22 cellular contexts compared by ENCODE assay signal in the genomic region with DNA sequence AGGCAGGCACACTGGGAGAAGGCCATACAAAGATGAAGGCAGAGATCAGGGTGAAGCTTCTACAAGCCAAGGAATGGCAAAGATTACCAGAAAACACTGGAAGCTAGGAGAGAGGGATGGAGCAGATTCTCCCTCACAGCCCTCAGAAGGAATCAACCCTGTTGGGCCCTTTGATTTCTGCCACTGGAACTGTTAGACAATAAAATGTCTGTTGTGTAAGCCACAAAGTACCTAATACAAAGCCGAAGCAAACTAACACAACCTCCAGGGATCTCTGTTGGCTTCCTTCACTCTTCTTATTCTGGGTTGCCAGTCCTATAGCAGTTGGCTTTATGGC. TPM values are rescaled to one million over a fixed set of nuclear protein-coding genes. Genes with fewer than 3 reads are reported as not detected.
DNase-seq lines count a peak whose midpoint lies in the region; ATAC-seq, FAIRE-seq and TF ChIP-seq lines count a peak whose summit lies in the region.
"Had no signal": no experiment of that assay in that cellular context is flagged by ENCODE, and none has a peak within 500 bp of the region (broad histone marks: within the 10 kb centered on the region; RNA-seq: fewer than 3 reads in every experiment).

No MANE protein-coding gene starts in this region.

- H2AFZ ChIP-seq in H1 (ENCODE audit: low read length), result no peak overlapping the region
- H2AFZ ChIP-seq: GM23248 had no signal

- no peak overlapping the region for H3K14ac ChIP-seq in H1 (ENCODE audit: insufficient read length)

- H3K36me3 ChIP-seq in Caco-2 (ENCODE audit: control insufficient read depth, insufficient read depth, low read length) (no peaks in the 10 kb centered on the region), H1 (ENCODE audit: control insufficient read depth in 2 of 4, insufficient read depth in 4 of 4, low read length in 3 of 4) (peaks cover 0 to 2% (median 0%) of the 10 kb centered on the region in 4 experiments; a peak in 1 of 8 replicates), muscle layer of colon (ENCODE audit: insufficient read depth, low read length) (no peaks in the 10 kb centered on the region), testis (ENCODE audit: low read depth, missing control alignments) (no peaks in the 10 kb centered on the region)

- H3K27me3 Mint-ChIP-seq in Caco-2 (ENCODE audit: insufficient read depth, unreplicated experiment), result no peaks in the 10 kb centered on the region

- TF ChIP-seq EP300 in H1 (IDR thresholded peaks at IDR 0.05; ENCODE audit: borderline replicate concordance in 1 of 2, low read depth in 2 of 2, low read length in 2 of 2), result no peak

- TF ChIP-seq RAD21 in H1 (IDR thresholded peaks at IDR 0.05 in 1 of 2, conservative IDR thresholded peaks at IDR 0.05 in 1 of 2; ENCODE audit: low read depth in 2 of 2, low read length in 2 of 2), result no peak

- intact Hi-C loops in Caco-2 (cut with micrococcal nuclease; ENCODE audit: unreplicated experiment) (loop anchor here (1.0 kb wide), 1 partner anchor 35 kb away; no protein-coding TSS in a partner anchor), testis (cut with DNase I; ENCODE audit: low total_unique reads) (no loop called here)

- no peaks in the 10 kb centered on the region for H3K36me3 Mint-ChIP-seq in Caco-2 (ENCODE audit: insufficient read depth, unreplicated experiment)

- no peak for TF ChIP-seq POLR2A in H1 (IDR thresholded peaks at IDR 0.05; ENCODE audit: control extremely low read depth in 1 of 2, low read depth in 2 of 2, low read length in 2 of 2)
- no peak for TF ChIP-seq POLR2A in testis (IDR thresholded peaks at IDR 0.05)

- H3K9me3 Mint-ChIP-seq in Caco-2 (ENCODE audit: unreplicated experiment), result no peaks in the 10 kb centered on the region
- H3K9me3 Mint-ChIP-seq: CD4-positive, alpha-beta T cell had no signal

- H3K4me3 ChIP-seq in Caco-2 (ENCODE audit: low read depth, low read length), result no peak overlapping the region
- H3K4me3 ChIP-seq in H1 (ENCODE audit: extremely low read depth in 1 of 4, insufficient read depth in 2 of 4, low read depth in 3 of 4, low read length in 4 of 4), result no peak overlapping the region
- peak overlapping the region in 1 of 2 donors; percentile 14 for H3K4me3 ChIP-seq in muscle layer of colon (ENCODE audit: low read depth in 1 of 2, low read length in 2 of 2)
- H3K4me3 ChIP-seq in testis, result no peak overlapping the region
- H3K4me3 ChIP-seq: GM23248 had no signal

- no peak overlapping the region for H2BK5ac ChIP-seq in H1 (ENCODE audit: low read depth, low read length)

- H3K79me1 ChIP-seq in H1 (ENCODE audit: low read depth, low read length), result no peaks in the 10 kb centered on the region

- ATAC-seq in GM21528 (IDR thresholded peaks at IDR 0.05; ENCODE audit: low FRiP score, unreplicated experiment), result no peak

- no peak overlapping the region for H3K23ac ChIP-seq in H1 (ENCODE audit: insufficient read length)

- DNase-seq in Caco-2 (no peak), H1 (ENCODE audit: low read depth in 1 of 2, low spot score in 2 of 2) (no peak), testis (no peak), superior temporal gyrus (ENCODE audit: extremely low spot score) (no peak), urothelium cell line (ENCODE audit: low spot score) (no peak)
- DNase-seq: ACHN; AML-193; Calu3; CD4-positive, alpha-beta T cell; DMS79; GM23248; KG1; NCI-H1048; NCI-H1436 treated with DMSO at 0.1 percent for 48 hours; NCI-H2029 treated with DMSO at 0.1 percent for 48 hours; NCI-H2171 treated with DMSO at 0.1 percent for 48 hours; NCI-H748 treated with DMSO at 0.1 percent for 48 hours had no signal

- no peak overlapping the region for H2BK15ac ChIP-seq in H1 (ENCODE audit: low read length)

- H3K56ac ChIP-seq in H1 (replicated peaks; ENCODE audit: insufficient read length, low read depth, low read length), result no peak overlapping the region

- no peak overlapping the region for H3K27ac ChIP-seq in H1 (ENCODE audit: low read depth, low read length)
- H3K27ac ChIP-seq in muscle layer of colon (ENCODE audit: low read depth, low read length), result peak overlapping the region; percentile 55
- peak overlapping the region; percentile 69 to 75 for H3K27ac ChIP-seq in testis
- H3K27ac ChIP-seq: GM23248 had no signal

- WGBS in H1 (ENCODE audit: extremely low coverage in 1 of 2, insufficient coverage in 1 of 2, insufficient read length in 1 of 2, insufficient replicate concordance in 2 of 2, low coverage in 1 of 2, low lambda C conversion rate in 2 of 2, missing lambda C conversion rate in 1 of 2), 2 experiments, result 72% methylated on average over 1 of the region's 1 CpG; no CpG with 5 or more reads in 1 of the 2 experiments
- WGBS in testis, 2 donors, result 64 to 67% methylated on average over 1 of the region's 1 CpG

- FAIRE-seq in H1 (lab: Jason Lieb, UNC), result no peak
- no peak for FAIRE-seq in urothelium cell line (lab: Jason Lieb, UNC)

- H4K20me1 ChIP-seq in H1 (replicated peaks in 1 of 2; ENCODE audit: control insufficient read depth in 1 of 2, insufficient read depth in 2 of 2, low read length in 2 of 2), result no peaks in the 10 kb centered on the region

- H3K4me1 ChIP-seq in Caco-2, result peaks cover 29% of the 10 kb centered on the region
- peaks cover 0 to 10% (median 3%) of the 10 kb centered on the region in 4 experiments; a peak in 4 of 7 replicates for H3K4me1 ChIP-seq in H1 (replicated peaks in 1 of 4; ENCODE audit: control insufficient read depth in 3 of 4, insufficient read depth in 4 of 4, low read length in 3 of 4)
- H3K4me1 ChIP-seq in muscle layer of colon (ENCODE audit: insufficient read depth, low read length), result peaks cover 37% of the 10 kb centered on the region
- H3K4me1 ChIP-seq in testis, result peaks cover 18% of the 10 kb centered on the region

- 0 out of 2 replicates have a peak overlapping the region, but pooled peaks have one; percentile 88 for H2BK20ac ChIP-seq in H1 (ENCODE audit: low read length)

- H4K91ac ChIP-seq in H1 (replicated peaks; ENCODE audit: insufficient read length, low read length), result no peak overlapping the region

- H3K4me2 ChIP-seq in H1 (ENCODE audit: insufficient read depth in 1 of 2, low read depth in 2 of 2, low read length in 2 of 2), result no peak overlapping the region

- no peak overlapping the region for H2BK120ac ChIP-seq in H1 (replicated peaks; ENCODE audit: low read depth, low read length)

- BruUV-seq in Caco-2 (replicated peaks; lab: Mats Ljungman, UMichigan), result no TSS peak

- H3K9ac ChIP-seq in H1 (replicated peaks in 1 of 4; ENCODE audit: extremely low read depth in 1 of 4, low read depth in 3 of 4, low read length in 3 of 4) (no peak overlapping the region), muscle layer of colon (ENCODE audit: low read length) (no peak overlapping the region)
- H3K9ac ChIP-seq: GM23248 had no signal

- no peak for TF ChIP-seq CTCF in Caco-2 (IDR thresholded peaks at IDR 0.05; ENCODE audit: insufficient read depth in 1 of 2, low read depth in 1 of 2, low read length in 1 of 2, severe bottlenecking in 1 of 2, unreplicated experiment in 1 of 2)
- TF ChIP-seq CTCF in H1 (IDR thresholded peaks at IDR 0.05; ENCODE audit: control extremely low read depth in 1 of 3, insufficient read depth in 1 of 3, low read depth in 1 of 3, low read length in 3 of 3), result no peak
- no peak for TF ChIP-seq CTCF in testis (IDR thresholded peaks at IDR 0.05)

- H3K79me2 ChIP-seq in H1 (ENCODE audit: control insufficient read depth in 1 of 2, insufficient read depth in 2 of 2, low read length in 2 of 2), result no peaks in the 10 kb centered on the region

- H3K4ac ChIP-seq in H1 (replicated peaks; ENCODE audit: insufficient read length, low read depth, low read length), result no peak overlapping the region

- H3K27ac Mint-ChIP-seq in Caco-2 (ENCODE audit: unreplicated experiment), result peak overlapping the region; percentile 65
- H3K27ac Mint-ChIP-seq: CD4-positive, alpha-beta T cell had no signal

- no peaks in the 10 kb centered on the region for H3K9me3 ChIP-seq in Caco-2
- peaks cover 0 to 7% of the 10 kb centered on the region in 2 experiments; a peak in 1 of 4 replicates for H3K9me3 ChIP-seq in H1 (ENCODE audit: insufficient read depth in 2 of 2, low read depth in 1 of 2, low read length in 1 of 2)
- H3K9me3 ChIP-seq in muscle layer of colon (ENCODE audit: low read length), result no peaks in the 10 kb centered on the region
- no peaks in the 10 kb centered on the region for H3K9me3 ChIP-seq in testis

- POLR2A ChIA-PET in Caco-2 (lab: Charles Lee), result no interaction called here
- POLR2A ChIA-PET in H1 (lab: Charles Lee; ENCODE audit: partially characterized antibody), result no interaction called here

- CTCF ChIA-PET in Caco-2 (lab: Charles Lee) (interaction anchor here (1.0 kb wide), 1 partner anchor 35 kb away, joined by 3 read pairs; no protein-coding TSS in a partner anchor), H1 (lab: Charles Lee; ENCODE audit: partially characterized antibody) (interaction anchor here (3.3 kb wide), 1 partner anchor 171 kb away, joined by 15 read pairs; no protein-coding TSS in a partner anchor)

- no peaks in the 10 kb centered on the region for H3K27me3 ChIP-seq in Caco-2 (replicated peaks; ENCODE audit: control insufficient read depth, insufficient read depth, low read length)
- H3K27me3 ChIP-seq in H1 (replicated peaks in 1 of 4; ENCODE audit: control insufficient read depth in 3 of 4, extremely low read depth in 1 of 4, insufficient read depth in 3 of 4, low read length in 3 of 4), result no peaks in the 10 kb centered on the region
- H3K27me3 ChIP-seq in muscle layer of colon (ENCODE audit: control insufficient read depth in 1 of 2, insufficient read depth in 2 of 2, low read length in 2 of 2), result no peaks in the 10 kb centered on the region
- H3K27me3 ChIP-seq in testis, result no peaks in the 10 kb centered on the region

- no peak overlapping the region for H4K5ac ChIP-seq in H1 (ENCODE audit: insufficient read length, low read depth, low read length)

- no peak overlapping the region for H3K18ac ChIP-seq in H1 (ENCODE audit: extremely low read depth, low read length)

- no peak overlapping the region for H4K8ac ChIP-seq in H1 (ENCODE audit: extremely low read depth, insufficient read depth, low read length)

- no peaks in the 10 kb centered on the region for H3K23me2 ChIP-seq in H1 (ENCODE audit: low read depth, low read length)

- H2AK5ac ChIP-seq in H1 (ENCODE audit: low read depth, low read length), result no peak overlapping the region

- peak overlapping the region; percentile 59 for H3K4me3 Mint-ChIP-seq in Caco-2 (ENCODE audit: unreplicated experiment)
- H3K4me3 Mint-ChIP-seq: CD4-positive, alpha-beta T cell had no signal

- H2BK12ac ChIP-seq in H1 (ENCODE audit: low read depth, low read length), result peak overlapping the region; percentile 13; the same call in 1 of the 2 replicates

- peaks cover 33% of the 10 kb centered on the region for H3K4me1 Mint-ChIP-seq in Caco-2 (ENCODE audit: low read depth, unreplicated experiment)

RNA-seq across cellular contexts. Expression of a gene that starts 1.7 kb away (rescaled TPM):
- total RNA-seq in Caco-2 (2022) (9.2 and 13.0 TPM in 2 replicates), testis (1 to 10 TPM; 7.1 to 8.3 TPM)
- 0.69 and 1.0 TPM in 2 replicates for total RNA-seq in H1 (2021; fragmentation: NEBNext Ultra II Directional; extraction: Animal tissue kit (Norgen Biotek cat#: 25700))
- polyA plus RNA-seq in H1 (2011; rRNA removed) (2.1 and 3.7 TPM in 2 replicates), testis (ENCODE audit: insufficient read depth, low read depth, low replicate concordance) (60.8 TPM)
- polyA plus RNA-seq in H1 (2011; cell fraction: cytosol; rRNA removed), result 3.3 TPM
- polyA plus RNA-seq in H1 (2011; cell fraction: nucleus; rRNA removed), result 1.5 TPM
- 1.1 to 2.0 TPM (median 1.6 TPM) in 4 replicates for polyA plus RNA-seq in H1 (2012, experiment 1 of 2)
- 3.6 TPM for polyA plus RNA-seq in H1 (2012, experiment 2 of 2)
- 0.75 TPM for polyA plus RNA-seq in H1 (2013, experiment 1 of 2)
- polyA plus RNA-seq in H1 (2013, experiment 2 of 2), result 1.2 TPM
- polyA minus RNA-seq in H1 (2011; rRNA and poly(A)+ RNA removed), result 1.5 and 1.9 TPM in 2 replicates
- polyA minus RNA-seq in H1 (2011; cell fraction: cytosol; rRNA and poly(A)+ RNA removed), result 1.5 TPM
- not detected for polyA minus RNA-seq in H1 (2011; cell fraction: nucleus; rRNA and poly(A)+ RNA removed)
- total RNA-seq: Calu3; CD4-positive, alpha-beta T cell; GM23248; M059J; NCI-H460; RPMI7951 had no signal

RNA-seq across cellular contexts. Expression of a gene that starts 57.7 kb away (rescaled TPM):
- total RNA-seq in Caco-2 (2022), result 0.41 TPM in 1 of 2 replicates, not detected in the other
- not detected in 2 replicates for total RNA-seq in H1 (2021; fragmentation: NEBNext Ultra II Directional; extraction: Animal tissue kit (Norgen Biotek cat#: 25700))
- not detected in 2 replicates for polyA plus RNA-seq in H1 (2011; rRNA removed)
- polyA plus RNA-seq in H1 (2011; cell fraction: cytosol; rRNA removed), result not detected
- polyA plus RNA-seq in H1 (2011; cell fraction: nucleus; rRNA removed), result not detected
- not detected in 4 replicates for polyA plus RNA-seq in H1 (2012, experiment 1 of 2)
- not detected for polyA plus RNA-seq in H1 (2012, experiment 2 of 2)
- not detected for polyA plus RNA-seq in H1 (2013, experiment 1 of 2)
- polyA plus RNA-seq in H1 (2013, experiment 2 of 2), result not detected
- not detected in 2 replicates for polyA minus RNA-seq in H1 (2011; rRNA and poly(A)+ RNA removed)
- polyA minus RNA-seq in H1 (2011; cell fraction: cytosol; rRNA and poly(A)+ RNA removed), result not detected
- polyA minus RNA-seq in H1 (2011; cell fraction: nucleus; rRNA and poly(A)+ RNA removed), result not detected
- not detected for total RNA-seq in testis
- not detected for polyA plus RNA-seq in testis (ENCODE audit: insufficient read depth, low read depth, low replicate concordance)
- total RNA-seq: Calu3; CD4-positive, alpha-beta T cell; GM23248; M059J; NCI-H460; RPMI7951 had no signal
- polyA plus RNA-seq: GM23248 had no signal
